Comparison of ENCODE assay signal across 1 cellular context in the genomic region with DNA sequence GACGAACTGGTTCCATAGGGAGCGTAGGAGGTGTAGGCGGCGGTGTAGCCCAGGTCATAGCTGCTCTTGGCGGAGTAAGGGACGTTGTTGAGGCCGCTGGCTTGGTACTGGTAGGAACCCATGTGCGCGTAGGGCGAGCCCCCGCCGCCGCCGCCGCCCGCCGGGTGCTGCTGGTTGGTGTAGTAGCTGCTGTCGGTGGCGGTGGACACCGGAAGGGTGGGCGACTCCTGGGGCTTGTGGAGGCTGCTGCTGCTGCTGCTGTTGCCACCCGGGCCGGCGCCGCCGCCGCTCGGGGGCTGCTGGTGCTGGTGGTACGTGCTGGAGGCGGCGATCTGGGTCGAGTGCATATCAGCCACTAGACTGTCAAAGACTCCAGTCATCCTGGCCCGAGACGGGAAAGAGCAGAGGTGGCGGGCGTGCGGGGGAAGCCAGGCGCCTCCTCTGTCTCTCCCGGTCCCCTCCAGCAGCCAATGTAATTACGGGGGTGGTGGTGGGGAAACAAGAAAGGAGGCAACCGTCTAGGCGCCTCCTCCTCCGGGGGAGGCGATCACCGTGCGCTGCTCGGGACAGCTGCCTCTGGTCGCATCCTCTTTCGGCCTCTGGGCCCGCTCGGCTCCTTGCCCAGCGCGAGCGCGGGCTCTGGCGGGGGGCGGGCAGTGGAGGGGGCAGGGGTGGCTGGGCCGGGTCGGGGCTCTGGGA.
TF ChIP-seq lines count a peak whose summit lies in the region.

No MANE protein-coding gene starts in this region.

TF ChIP-seq in K562, 482 proteins besides CTCF, POLR2A, EP300 and RAD21 (continued from another document and continues in another):
- TF ChIP-seq E2F6 (IDR thresholded peaks at IDR 0.05; ENCODE audit: borderline replicate concordance in 1 of 2, extremely low read depth in 1 of 2, insufficient read depth in 1 of 2, insufficient read length in 1 of 2, low read depth in 1 of 2, low read length in 1 of 2, poor library complexity in 1 of 2, severe bottlenecking in 1 of 2) (peak in 1 of 2 experiments; percentile 20), NRF1 (conservative IDR thresholded peaks at IDR 0.05 in 1 of 2, IDR thresholded peaks at IDR 0.05 in 1 of 2) (0 out of 4 replicates have a peak, but pooled peaks of 1 of the 2 experiments have one; percentile 39), PRDM10 (IDR thresholded peaks at IDR 0.05; ENCODE audit: partially characterized antibody) (peak; percentile 30), RBFOX2 (IDR thresholded peaks at IDR 0.05; ENCODE audit: low read depth, low read length) (peak; percentile 87), SIN3A (IDR thresholded peaks at IDR 0.05; ENCODE audit: borderline replicate concordance in 2 of 2, control insufficient read depth in 1 of 2, low read depth in 2 of 2, low read length in 2 of 2) (0 out of 4 replicates have a peak, but pooled peaks have one; percentile 52 to 86), HNRNPL (IDR thresholded peaks at IDR 0.05; ENCODE audit: low read depth, low read length) (peak; percentile 49; the same call in 1 of the 2 replicates), EGR1 (conservative IDR thresholded peaks at IDR 0.05) (peak; percentile 92), MTA3 (IDR thresholded peaks at IDR 0.05; ENCODE audit: borderline replicate concordance) (peak; percentile 54; the same call in 1 of the 2 replicates), ATF4 (CRISPR knock-in tag; IDR thresholded peaks at IDR 0.05) (no peak), POLR2G (IDR thresholded peaks at IDR 0.05; ENCODE audit: low read depth, low read length) (no peak), FOS (IDR thresholded peaks at IDR 0.05; ENCODE audit: extremely low read depth, insufficient read length) (no peak), DEAF1 (CRISPR knock-in tag; IDR thresholded peaks at IDR 0.05) (no peak), NR3C1 (CRISPR knock-in tag; IDR thresholded peaks at IDR 0.05) (no peak), PCBP1 (IDR thresholded peaks at IDR 0.05; ENCODE audit: low read depth, low read length, poor library complexity, severe bottlenecking) (peak; percentile 18), CBFA2T3 (IDR thresholded peaks at IDR 0.05) (no peak), NCOA6 (IDR thresholded peaks at IDR 0.05) (peak; percentile 48; the same call in 1 of the 2 replicates), NONO (IDR thresholded peaks at IDR 0.05; ENCODE audit: low read depth in 2 of 2, low read length in 1 of 2) (0 out of 4 replicates have a peak, but pooled peaks of 1 of the 2 experiments have one; percentile 10), MGA (IDR thresholded peaks at IDR 0.05) (no peak)
- TF ChIP-seq, protein P1, sequence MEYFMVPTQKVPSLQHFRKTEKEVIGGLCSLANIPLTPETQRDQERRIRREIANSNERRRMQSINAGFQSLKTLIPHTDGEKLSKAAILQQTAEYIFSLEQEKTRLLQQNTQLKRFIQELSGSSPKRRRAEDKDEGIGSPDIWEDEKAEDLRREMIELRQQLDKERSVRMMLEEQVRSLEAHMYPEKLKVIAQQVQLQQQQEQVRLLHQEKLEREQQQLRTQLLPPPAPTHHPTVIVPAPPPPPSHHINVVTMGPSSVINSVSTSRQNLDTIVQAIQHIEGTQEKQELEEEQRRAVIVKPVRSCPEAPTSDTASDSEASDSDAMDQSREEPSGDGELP (CRISPR knock-in tag; IDR thresholded peaks at IDR 0.05; ENCODE audit: borderline replicate concordance) = peak; percentile 77; the same call in 1 of the 2 replicates
- TF ChIP-seq, protein P2, sequence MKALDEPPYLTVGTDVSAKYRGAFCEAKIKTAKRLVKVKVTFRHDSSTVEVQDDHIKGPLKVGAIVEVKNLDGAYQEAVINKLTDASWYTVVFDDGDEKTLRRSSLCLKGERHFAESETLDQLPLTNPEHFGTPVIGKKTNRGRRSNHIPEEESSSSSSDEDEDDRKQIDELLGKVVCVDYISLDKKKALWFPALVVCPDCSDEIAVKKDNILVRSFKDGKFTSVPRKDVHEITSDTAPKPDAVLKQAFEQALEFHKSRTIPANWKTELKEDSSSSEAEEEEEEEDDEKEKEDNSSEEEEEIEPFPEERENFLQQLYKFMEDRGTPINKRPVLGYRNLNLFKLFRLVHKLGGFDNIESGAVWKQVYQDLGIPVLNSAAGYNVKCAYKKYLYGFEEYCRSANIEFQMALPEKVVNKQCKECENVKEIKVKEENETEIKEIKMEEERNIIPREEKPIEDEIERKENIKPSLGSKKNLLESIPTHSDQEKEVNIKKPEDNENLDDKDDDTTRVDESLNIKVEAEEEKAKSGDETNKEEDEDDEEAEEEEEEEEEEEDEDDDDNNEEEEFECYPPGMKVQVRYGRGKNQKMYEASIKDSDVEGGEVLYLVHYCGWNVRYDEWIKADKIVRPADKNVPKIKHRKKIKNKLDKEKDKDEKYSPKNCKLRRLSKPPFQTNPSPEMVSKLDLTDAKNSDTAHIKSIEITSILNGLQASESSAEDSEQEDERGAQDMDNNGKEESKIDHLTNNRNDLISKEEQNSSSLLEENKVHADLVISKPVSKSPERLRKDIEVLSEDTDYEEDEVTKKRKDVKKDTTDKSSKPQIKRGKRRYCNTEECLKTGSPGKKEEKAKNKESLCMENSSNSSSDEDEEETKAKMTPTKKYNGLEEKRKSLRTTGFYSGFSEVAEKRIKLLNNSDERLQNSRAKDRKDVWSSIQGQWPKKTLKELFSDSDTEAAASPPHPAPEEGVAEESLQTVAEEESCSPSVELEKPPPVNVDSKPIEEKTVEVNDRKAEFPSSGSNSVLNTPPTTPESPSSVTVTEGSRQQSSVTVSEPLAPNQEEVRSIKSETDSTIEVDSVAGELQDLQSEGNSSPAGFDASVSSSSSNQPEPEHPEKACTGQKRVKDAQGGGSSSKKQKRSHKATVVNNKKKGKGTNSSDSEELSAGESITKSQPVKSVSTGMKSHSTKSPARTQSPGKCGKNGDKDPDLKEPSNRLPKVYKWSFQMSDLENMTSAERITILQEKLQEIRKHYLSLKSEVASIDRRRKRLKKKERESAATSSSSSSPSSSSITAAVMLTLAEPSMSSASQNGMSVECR (CRISPR knock-in tag; IDR thresholded peaks at IDR 0.05) = no peak
